ENCODE assay signal across 11 cellular contexts in the genomic region with DNA sequence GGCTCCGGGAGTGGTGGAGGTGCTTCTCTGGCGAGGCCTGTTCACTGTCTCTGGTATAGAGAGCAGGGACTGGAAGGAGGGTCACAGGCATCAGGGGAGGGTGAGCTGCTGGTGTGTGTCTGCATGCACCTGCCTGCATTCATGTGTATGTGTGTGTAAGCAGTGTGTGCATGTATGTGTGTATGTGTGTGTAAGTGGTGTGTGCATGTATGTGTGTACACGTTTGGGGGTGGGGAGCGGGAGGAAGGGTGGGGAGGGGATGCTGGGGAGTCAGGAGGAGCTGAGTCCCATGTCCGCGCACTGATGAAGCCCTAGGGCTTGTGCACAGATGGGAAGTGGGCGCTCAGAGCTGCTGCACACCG. TPM values are rescaled to one million over a fixed set of nuclear protein-coding genes. Genes with fewer than 3 reads are reported as not detected.
"Had no signal": no experiment of that assay in that cellular context is flagged by ENCODE, and none has a peak within 500 bp of the region (broad histone marks: within the 10 kb centered on the region; RNA-seq: fewer than 3 reads in every experiment).

No MANE protein-coding gene starts in this region.

- H3K4me1 ChIP-seq: parathyroid adenoma had no signal

- DNase-seq: activated CD4-positive, alpha-beta T cell treated with anti-CD3 and anti-CD28 coated beads for 4 hours; activated naive CD4-positive, alpha-beta T cell treated with Interleukin-2 at 50 U/mL for 16 hours; activated naive CD8-positive, alpha-beta T cell treated with anti-CD3 and anti-CD28 coated beads, Interleukin-2, amount 50 U/mL, for 24 hours; central memory CD4-positive, alpha-beta T cell; effector memory CD8-positive, alpha-beta T cell; small intestine; T-cell had no signal

- H3K27me3 ChIP-seq: upper lobe of left lung had no signal

- H2AFZ ChIP-seq: parathyroid adenoma had no signal

- H3K9me3 ChIP-seq: upper lobe of left lung had no signal

- H3K4me3 ChIP-seq: upper lobe of left lung had no signal

- ATAC-seq: activated naive CD8-positive, alpha-beta T cell treated with anti-CD3 and anti-CD28 coated beads, Interleukin-2, amount 50 U/mL, for 24 hours; effector memory CD8-positive, alpha-beta T cell; stimulated activated memory B cell treated with anti-CD40 and anti-IgM and Interleukin-4, amounts not matched to agents 10 μg/mL and 1 μg/mL and 100 μg/mL, for 72 hours; T-cell had no signal

- H3K27ac ChIP-seq: parathyroid adenoma had no signal

- H3K79me2 ChIP-seq: parathyroid adenoma had no signal

RNA-seq across cellular contexts. Expression of a gene that starts 49.0 kb away (rescaled TPM):
- total RNA-seq: activated T-helper 1 cell treated with anti-CD3 and anti-CD28 coated beads, Interleukin-12 subunit alpha, Interleukin-12 subunit beta, Interleukin-2, Interleukin-4 antibody, amounts not matched to agents 30 ng/mL and 10 ng/mL and 1 ng/mL, durations not matched to agents 14 hours and 24 hours and 36 hours had no signal
